In the genomic region with DNA sequence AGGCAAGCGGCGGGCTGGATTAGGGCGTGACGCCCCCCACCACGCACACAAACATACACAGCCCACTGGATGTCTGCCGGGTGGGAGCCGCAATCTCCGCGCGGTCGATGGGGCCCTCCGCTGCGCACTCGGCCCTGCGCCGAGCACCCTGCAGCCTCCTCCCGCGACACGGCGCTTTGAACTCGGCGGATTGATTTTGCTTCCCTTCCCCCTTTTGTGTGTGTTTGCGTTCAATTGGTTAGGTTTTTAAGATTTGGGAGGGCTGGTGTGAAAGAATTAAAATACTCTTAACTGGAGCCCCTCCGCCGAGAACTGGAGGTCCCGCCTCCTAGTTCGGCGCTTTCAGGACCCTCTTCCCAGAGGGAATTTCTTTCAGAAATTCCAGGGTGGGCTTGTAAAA, we compare ENCODE assay signal across 14 cellular contexts. TPM values are rescaled to one million over a fixed set of nuclear protein-coding genes. Genes with fewer than 3 reads are reported as not detected.
DNase-seq lines count a peak whose midpoint lies in the region; ATAC-seq, FAIRE-seq and TF ChIP-seq lines count a peak whose summit lies in the region.
"Had no signal": no experiment of that assay in that cellular context is flagged by ENCODE, and none has a peak within 500 bp of the region (broad histone marks: within the 10 kb centered on the region; RNA-seq: fewer than 3 reads in every experiment).

No MANE protein-coding gene starts in this region.

- no peak for TF ChIP-seq CTCF in HepG2 (CRISPR knock-in tag; IDR thresholded peaks at IDR 0.05)
- no peak for TF ChIP-seq CTCF in right lobe of liver (IDR thresholded peaks at IDR 0.05)
- TF ChIP-seq CTCF in astrocyte (IDR thresholded peaks at IDR 0.05; ENCODE audit: insufficient read depth, low read depth, low read length), result no peak
- TF ChIP-seq CTCF in upper lobe of right lung (IDR thresholded peaks at IDR 0.05), result no peak

- H3K4me2 ChIP-seq in HepG2 (ENCODE audit: low read depth, low read length), result peak overlapping the region; percentile 70
- peak overlapping the region; percentile 49 for H3K4me2 ChIP-seq in astrocyte (ENCODE audit: low read length)

- intact Hi-C loops in HepG2 (cut with micrococcal nuclease; ENCODE audit: unreplicated experiment), result no loop called here
- intact Hi-C loops in right lobe of liver (cut with DNase I), result no loop called here
- intact Hi-C loops in upper lobe of right lung (cut with DNase I), result no loop called here

- H2AFZ ChIP-seq in HepG2 (ENCODE audit: low read length) (no peak overlapping the region), astrocyte (ENCODE audit: low read depth, low read length) (no peak overlapping the region)

- 0 out of 2 replicates have a peak, but pooled peaks cover 13% of the 10 kb centered on the region for H3K4me1 ChIP-seq in HepG2 (ENCODE audit: insufficient read depth, low read length)
- peaks cover 0 to 28% (median 6%) of the 10 kb centered on the region in 4 donors for H3K4me1 ChIP-seq in right lobe of liver
- no peaks in the 10 kb centered on the region for H3K4me1 ChIP-seq in astrocyte (ENCODE audit: insufficient read depth, low read length)
- peaks cover 23% of the 10 kb centered on the region for H3K4me1 ChIP-seq in upper lobe of right lung

- H3K27ac Mint-ChIP-seq in astrocyte (ENCODE audit: unreplicated experiment) (peak overlapping the region; percentile 22), naive B cell (peak overlapping the region in 4 of 6 donors; percentile 84 to 97 (median 96))

- no peaks in the 10 kb centered on the region for H4K20me1 ChIP-seq in HepG2 (ENCODE audit: insufficient read depth, low read length)
- no peaks in the 10 kb centered on the region for H4K20me1 ChIP-seq in astrocyte (ENCODE audit: insufficient read depth, low read length)

- TF ChIP-seq EP300 in HepG2 (IDR thresholded peaks at IDR 0.05; ENCODE audit: low read depth in 2 of 2, low read length in 2 of 2) (no peak), HepG2 (CRISPR knock-in tag; IDR thresholded peaks at IDR 0.05; ENCODE audit: borderline replicate concordance) (no peak)

- H3K36me3 Mint-ChIP-seq in astrocyte (ENCODE audit: low read depth, unreplicated experiment) (no peaks in the 10 kb centered on the region), naive B cell (peaks cover 24 to 35% of the 10 kb centered on the region in 2 donors)

- in situ Hi-C loops in HepG2 (cut with HindIII; ENCODE audit: extremely low pct_ligation_motif_present, low pct_unique_long_range_greater_than_20kb), result loop anchor here (5.0 to 10.0 kb wide), 2 partner anchors 237 to 440 kb away; no protein-coding TSS in a partner anchor

- CTCF ChIA-PET in HepG2 (lab: Yijun Ruan, JAX; ENCODE audit: low intra/inter-chr PET ratio, low total read pairs), result no interaction called here

- TF ChIP-seq RAD21 in HepG2 (CRISPR knock-in tag; IDR thresholded peaks at IDR 0.05), result no peak

- no peak for FAIRE-seq in HepG2 (lab: Jason Lieb, UNC)
- FAIRE-seq in astrocyte (lab: Jason Lieb, UNC), result no peak
- FAIRE-seq: GM12892 had no signal

- peaks cover 19% of the 10 kb centered on the region for H3K9me3 Mint-ChIP-seq in astrocyte (ENCODE audit: unreplicated experiment)
- H3K9me3 Mint-ChIP-seq in naive B cell, result peaks cover 4 to 87% (median 44%) of the 10 kb centered on the region in 7 donors

- WGBS in HepG2 (ENCODE audit: low lambda C conversion rate), result 67% methylated on average over 25 of the region's 28 CpGs
- WGBS in right lobe of liver (ENCODE audit: insufficient coverage, low coverage, low lambda C conversion rate, missing lambda C conversion rate), result 2% methylated on average over 6 of the region's 28 CpGs

- H3K36me3 ChIP-seq in HepG2 (replicated peaks in 1 of 2; ENCODE audit: control insufficient read depth in 1 of 2, insufficient read depth in 2 of 2, low read length in 2 of 2) (no peaks in the 10 kb centered on the region), right lobe of liver (no peaks in the 10 kb centered on the region), astrocyte (ENCODE audit: insufficient read depth, low read length) (no peaks in the 10 kb centered on the region), upper lobe of right lung (no peaks in the 10 kb centered on the region)

- no peaks in the 10 kb centered on the region for H3K9me3 ChIP-seq in HepG2 (ENCODE audit: low read length)
- no peaks in the 10 kb centered on the region for H3K9me3 ChIP-seq in right lobe of liver
- peaks cover 3% of the 10 kb centered on the region for H3K9me3 ChIP-seq in astrocyte (ENCODE audit: insufficient read depth, low read depth, low read length)
- no peaks in the 10 kb centered on the region for H3K9me3 ChIP-seq in upper lobe of right lung

- no peaks in the 10 kb centered on the region for H3K79me2 ChIP-seq in HepG2 (ENCODE audit: insufficient read depth, low read length)
- no peaks in the 10 kb centered on the region for H3K79me2 ChIP-seq in astrocyte (ENCODE audit: insufficient read depth, low read length)

- H3K27me3 Mint-ChIP-seq in astrocyte (ENCODE audit: low read depth, unreplicated experiment) (peaks cover 90% of the 10 kb centered on the region), naive B cell (peaks cover 91 to 97% (median 97%) of the 10 kb centered on the region in 3 donors)

- H3K4me3 Mint-ChIP-seq in astrocyte (ENCODE audit: unreplicated experiment) (peak overlapping the region; percentile 77), naive B cell (peak overlapping the region in 7 of 8 donors; percentile 40 to 85 (median 76))

- H3K9ac ChIP-seq in HepG2 (ENCODE audit: insufficient read depth, low read depth, low read length), result no peak overlapping the region
- no peak overlapping the region for H3K9ac ChIP-seq in astrocyte (ENCODE audit: low read length)

- peaks cover 4 to 53% of the 10 kb centered on the region in 2 experiments; a peak in 4 of 5 replicates for H3K27me3 ChIP-seq in HepG2 (ENCODE audit: control insufficient read depth in 1 of 2, insufficient read depth in 2 of 2, low read length in 2 of 2)
- H3K27me3 ChIP-seq in right lobe of liver, result peaks cover 14 to 72% of the 10 kb centered on the region in 2 donors
- peaks cover 97% of the 10 kb centered on the region for H3K27me3 ChIP-seq in astrocyte (ENCODE audit: insufficient read depth, low read length)
- peaks cover 99% of the 10 kb centered on the region for H3K27me3 ChIP-seq in upper lobe of right lung

- H3K4me3 ChIP-seq in HepG2 (replicated peaks in 1 of 3; ENCODE audit: insufficient read depth in 1 of 3, low read depth in 2 of 3, low read length in 3 of 3) (peak overlapping the region; percentile 41 to 61 (median 42); a peak in 5 of 6 replicates), right lobe of liver (no peak overlapping the region), astrocyte (ENCODE audit: insufficient read depth, low read depth, low read length) (no peak overlapping the region), upper lobe of right lung (peak overlapping the region; percentile 15)

- H3K4me1 Mint-ChIP-seq in astrocyte (ENCODE audit: low read depth, unreplicated experiment), result peaks cover 5% of the 10 kb centered on the region
- H3K4me1 Mint-ChIP-seq in naive B cell, result peaks cover 25 to 63% (median 46%) of the 10 kb centered on the region in 3 donors

- DNase-seq in HepG2 (ENCODE audit: low spot score), result no peak
- DNase-seq in right lobe of liver, result no peak
- DNase-seq in astrocyte (ENCODE audit: low read depth), result no peak
- DNase-seq in naive B cell, result no peak
- DNase-seq in upper lobe of right lung, result no peak
- no peak for DNase-seq in H4 (ENCODE audit: low spot score)
- DNase-seq in NCI-H2171 treated with DMSO at 0.1 percent for 48 hours (lab: John Stamatoyannopoulos, UW), result no peak
- no peak for DNase-seq in NCI-H748 treated with DMSO at 0.1 percent for 48 hours (lab: John Stamatoyannopoulos, UW)
- DNase-seq: Karpas-422, Right ventricle myocardium superior had no signal

- ATAC-seq in HepG2 (peak; percentile 17; the same call in 1 of the 3 replicates), right lobe of liver (no peak), naive B cell (ENCODE audit: low read depth in 2 of 2) (no peak), upper lobe of right lung (no peak)

- POLR2A ChIA-PET in HepG2 (lab: Yijun Ruan, JAX), result no interaction called here

- H3K27ac ChIP-seq in HepG2 (ENCODE audit: extremely low read length, insufficient read depth, low read length), result no peak overlapping the region
- no peak overlapping the region for H3K27ac ChIP-seq in right lobe of liver
- no peak overlapping the region for H3K27ac ChIP-seq in astrocyte (ENCODE audit: low read depth, low read length)
- no peak overlapping the region for H3K27ac ChIP-seq in upper lobe of right lung

- BruUV-seq in HepG2 (replicated peaks; lab: Mats Ljungman, UMichigan), result no TSS peak

- TF ChIP-seq POLR2A in HepG2 (IDR thresholded peaks at IDR 0.05; ENCODE audit: insufficient read depth in 1 of 2, low read depth in 2 of 2, low read length in 2 of 2), result no peak
- no peak for TF ChIP-seq POLR2A in right lobe of liver (IDR thresholded peaks at IDR 0.05)

TF ChIP-seq in HepG2, 621 proteins besides CTCF, POLR2A, EP300 and RAD21 (continues in another document):
- TF ChIP-seq HNRNPLL (IDR thresholded peaks at IDR 0.05; ENCODE audit: low read depth, low read length, poor library complexity, severe bottlenecking), result peak; percentile 61

RNA-seq across cellular contexts. Expression of a gene that starts 7.8 kb away (rescaled TPM):
- total RNA-seq in HepG2 (2016; rRNA removed; fragmentation: Illumina TruSeq; extraction: Trizol) (not detected in 2 replicates), right lobe of liver (not detected), astrocyte (not detected in 2 replicates), upper lobe of right lung (not detected)
- not detected in 2 replicates for total RNA-seq in HepG2 (2016; cell fraction: cytosol; rRNA removed; fragmentation: Illumina TruSeq; extraction: Trizol; ENCODE audit: low read depth)
- total RNA-seq in HepG2 (2016; cell fraction: insoluble cytoplasmic fraction; rRNA removed; fragmentation: Illumina TruSeq; extraction: Trizol), result not detected in 2 replicates
- total RNA-seq in HepG2 (2016; cell fraction: membrane; rRNA removed; fragmentation: Illumina TruSeq; extraction: Trizol), result not detected in 2 replicates
- total RNA-seq in HepG2 (2016; cell fraction: nucleus; rRNA removed; fragmentation: Illumina TruSeq; extraction: Trizol), result not detected in 2 replicates
- polyA plus RNA-seq in HepG2 (2011; rRNA removed) (not detected in 2 replicates), naive B cell (ENCODE audit: low read depth in 6 of 6) (not detected)
- polyA plus RNA-seq in HepG2 (2011; cell fraction: cytosol; rRNA removed), result not detected in 2 replicates
- not detected in 2 replicates for polyA plus RNA-seq in HepG2 (2011; cell fraction: nucleus; rRNA removed)
- not detected in 2 replicates for polyA plus RNA-seq in HepG2 (2012)
- polyA plus RNA-seq in HepG2 (2016; cell fraction: cytosol; fragmentation: Illumina TruSeq; extraction: Trizol; ENCODE audit: low read depth), result not detected in 2 replicates
- not detected in 2 replicates for polyA plus RNA-seq in HepG2 (2016; cell fraction: insoluble cytoplasmic fraction; fragmentation: Illumina TruSeq; extraction: Trizol; ENCODE audit: low read depth)
- not detected in 2 replicates for polyA plus RNA-seq in HepG2 (2016; cell fraction: membrane; fragmentation: Illumina TruSeq; extraction: Trizol; ENCODE audit: low read depth)
- polyA plus RNA-seq in HepG2 (2016; cell fraction: nucleus; fragmentation: Illumina TruSeq; extraction: Trizol; ENCODE audit: insufficient read depth, low read depth), result not detected in 2 replicates
- not detected in 2 replicates for polyA minus RNA-seq in HepG2 (2011; rRNA and poly(A)+ RNA removed; ENCODE audit: low replicate concordance)
- polyA minus RNA-seq in HepG2 (2011; cell fraction: cytosol; rRNA and poly(A)+ RNA removed), result not detected in 2 replicates
- not detected in 2 replicates for polyA minus RNA-seq in HepG2 (2011; cell fraction: nucleus; rRNA and poly(A)+ RNA removed)
- not detected in 2 replicates for total RNA-seq in H4 (2014; rRNA removed; shearing (Covaris generic))
- total RNA-seq: NCI-H460, Right ventricle myocardium superior, sciatic nerve had no signal
- polyA plus RNA-seq: esophagus had no signal

Comparison
In these comparisons a context has a peak if more than half of its experiments do, and no peak if none do; other contexts are left out.
1. H3K4me3 ChIP-seq: peak in HepG2 (3 of 3) and upper lobe of right lung (single experiment); none in right lobe of liver (0 of 3) and astrocyte (single experiment).